ENCODE assay signal across 10 cellular contexts in the genomic region with DNA sequence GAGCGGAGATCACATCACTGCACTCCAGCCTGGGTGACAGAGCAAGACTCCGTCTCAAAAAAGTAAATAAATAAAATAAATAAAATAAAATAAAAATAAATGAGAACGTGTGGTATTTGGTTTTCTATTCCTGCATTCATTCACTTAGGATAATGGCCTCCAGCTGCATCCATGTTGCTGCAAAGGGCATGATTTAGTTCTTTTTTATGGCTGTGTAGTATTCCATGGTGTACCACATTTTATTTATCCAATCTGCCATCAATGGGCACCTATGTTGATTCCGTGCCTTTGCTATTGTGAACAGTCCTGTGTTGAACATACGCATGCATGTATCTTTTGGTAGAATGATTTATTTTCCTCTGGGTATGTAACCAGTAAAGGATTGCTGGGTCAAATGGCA. TPM values are rescaled to one million over a fixed set of nuclear protein-coding genes. Genes with fewer than 3 reads are reported as not detected.
"Had no signal": no experiment of that assay in that cellular context is flagged by ENCODE, and none has a peak within 500 bp of the region (broad histone marks: within the 10 kb centered on the region; RNA-seq: fewer than 3 reads in every experiment).

No MANE protein-coding gene starts in this region.

- H3K27me3 Mint-ChIP-seq: IgD-negative memory B cell had no signal

- H3K9ac ChIP-seq: KMS-11 had no signal

- H3K4me1 Mint-ChIP-seq: IgD-negative memory B cell had no signal

- H3K4me3 Mint-ChIP-seq: IgD-negative memory B cell had no signal

- DNase-seq: IMR-90, KBM-7, KG1 had no signal

- H3K27ac Mint-ChIP-seq: IgD-negative memory B cell had no signal

- H3K4me2 ChIP-seq: KMS-11 had no signal

- H3K27ac ChIP-seq: HL-60, KMS-11 had no signal

- ATAC-seq: HepG2 had no signal

- FAIRE-seq: HepG2, HTR-8/SVneo had no signal

RNA-seq across cellular contexts. Expression of a gene that starts 8.8 kb away (rescaled TPM):
- total RNA-seq: HepG2, HT-29, HT1080, IMR-90 had no signal
- polyA plus RNA-seq: HepG2, IgD-negative memory B cell, IMR-90 had no signal
